In genomic region chr5:91929522-91929817, GRCh38 we compare ENCODE assay signal across 1 cellular context.
TF ChIP-seq lines count a peak whose summit lies in the region.

No MANE protein-coding gene starts in this region.

TF ChIP-seq in WTC11, 78 proteins besides CTCF, POLR2A, EP300 and RAD21 (continued from another document):
- TF ChIP-seq GRHL2 (CRISPR knock-in tag; IDR thresholded peaks at IDR 0.05; ENCODE audit: insufficient replicate concordance, severe bottlenecking) (no peak), EMX1 (CRISPR knock-in tag; IDR thresholded peaks at IDR 0.05) (no peak), ATF3 (CRISPR knock-in tag; conservative IDR thresholded peaks at IDR 0.05) (no peak), NFE2L1 (CRISPR knock-in tag; IDR thresholded peaks at IDR 0.05) (no peak), ZMAT4 (CRISPR knock-in tag; IDR thresholded peaks at IDR 0.05) (no peak), ATF2 (CRISPR knock-in tag; IDR thresholded peaks at IDR 0.05; ENCODE audit: borderline replicate concordance, low read depth) (no peak)
